8 cellular contexts compared by ENCODE assay signal in genomic region chr5:35924950-35925722, GRCh38. TPM values are rescaled to one million over a fixed set of nuclear protein-coding genes. Genes with fewer than 3 reads are reported as not detected.
DNase-seq lines count a peak whose midpoint lies in the region; ATAC-seq and TF ChIP-seq lines count a peak whose summit lies in the region.

No MANE protein-coding gene starts in this region.

- H3K9ac ChIP-seq in skeletal muscle satellite cell (ENCODE audit: low read depth, low read length), result peak overlapping the region; percentile 55

- intact Hi-C loops in adrenal gland (cut with DNase I), result loop anchor here (2.0 to 10.0 kb wide), 4 partner anchors 148 to 840 kb away; partner anchors contain the start of gene SPEF2 (in 1 of the 2)
- intact Hi-C loops in right cardiac atrium (cut with DNase I), result loop anchor here (5.0 to 10.0 kb wide), 6 partner anchors 148 to 840 kb away; partner anchors contain the start of gene SPEF2 (in 2 of the 4)

- ATAC-seq in CD4-positive, CD25-positive, alpha-beta regulatory T cell (ENCODE audit: low read depth in 2 of 2), result peak; percentile 94 to 95
- ATAC-seq in GM19397 (IDR thresholded peaks at IDR 0.05; ENCODE audit: unreplicated experiment) (peak; percentile 77), right cardiac atrium (peak; percentile 73)

- H3K27ac ChIP-seq in CD4-positive, CD25-positive, alpha-beta regulatory T cell (ENCODE audit: insufficient read depth, low read length, poor library complexity, severe bottlenecking), result no peak overlapping the region
- H3K27ac ChIP-seq in adrenal gland (no peak overlapping the region), right cardiac atrium (ENCODE audit: low read length) (no peak overlapping the region), SJCRH30 (no peak overlapping the region)

- DNase-seq in CD4-positive, CD25-positive, alpha-beta regulatory T cell, result peak; percentile 51 to 87 (median 78)
- peak; percentile 43 for DNase-seq in KG1 (lab: John Stamatoyannopoulos, UW)
- peak; percentile 66 to 88 (median 77) for DNase-seq in adrenal gland
- DNase-seq in right cardiac atrium, result peak; percentile 30 to 81 (median 77)
- no peak for DNase-seq in SJCRH30

- H3K9me3 ChIP-seq in CD4-positive, CD25-positive, alpha-beta regulatory T cell (ENCODE audit: control insufficient read depth in 2 of 2, low read length in 2 of 2), result no peaks in the 10 kb centered on the region
- H3K9me3 ChIP-seq in adrenal gland (replicated peaks in 1 of 3) (no peaks in the 10 kb centered on the region), right cardiac atrium (ENCODE audit: control insufficient read depth, low read length) (no peaks in the 10 kb centered on the region), skeletal muscle satellite cell (replicated peaks; ENCODE audit: low read length) (no peaks in the 10 kb centered on the region), SJCRH30 (replicated peaks) (no peaks in the 10 kb centered on the region)

- H3K4me3 Mint-ChIP-seq in CD4-positive, CD25-positive, alpha-beta regulatory T cell, result peak overlapping the region; percentile 25 to 75 (median 60)
- H3K4me3 Mint-ChIP-seq in T-helper 1 cell treated with Interleukin-12 subunit alpha and Interleukin-12 subunit beta and Interleukin-4 antibody, amounts not matched to agents 30 μg/mL and 1 μg/mL, for 36 hours, result peak overlapping the region; percentile 69

- H3K36me3 ChIP-seq in CD4-positive, CD25-positive, alpha-beta regulatory T cell (ENCODE audit: control insufficient read depth, insufficient read depth, low read length), result no peaks in the 10 kb centered on the region
- H3K36me3 ChIP-seq in adrenal gland (replicated peaks in 1 of 2) (no peaks in the 10 kb centered on the region), skeletal muscle satellite cell (ENCODE audit: insufficient read depth, low read length) (no peaks in the 10 kb centered on the region), SJCRH30 (no peaks in the 10 kb centered on the region)

- no peak for TF ChIP-seq POLR2A in adrenal gland (IDR thresholded peaks at IDR 0.05)

- H3K4me2 ChIP-seq in skeletal muscle satellite cell (ENCODE audit: low read length), result peak overlapping the region; percentile 76

- WGBS in adrenal gland, 4 donors, result 11 to 16% (median 12%) methylated on average over 16 to 21 of the region's 21 CpGs
- 13% methylated on average over 21 of the region's 21 CpGs for WGBS in right cardiac atrium

- H3K4me1 ChIP-seq in CD4-positive, CD25-positive, alpha-beta regulatory T cell (ENCODE audit: control insufficient read depth, insufficient read depth, low read length, poor library complexity, severe bottlenecking), result peaks cover 13% of the 10 kb centered on the region
- H3K4me1 ChIP-seq in adrenal gland (replicated peaks in 1 of 2) (peaks cover 0 to 6% of the 10 kb centered on the region in 2 donors), right cardiac atrium (ENCODE audit: control insufficient read depth, insufficient read depth, low read length) (no peaks in the 10 kb centered on the region), skeletal muscle satellite cell (ENCODE audit: control insufficient read depth, insufficient read depth, low read length) (peaks cover 15% of the 10 kb centered on the region), SJCRH30 (no peaks in the 10 kb centered on the region)

- peaks cover 2% of the 10 kb centered on the region for H3K27me3 ChIP-seq in CD4-positive, CD25-positive, alpha-beta regulatory T cell (ENCODE audit: control insufficient read depth, insufficient read depth, low read length)
- H3K27me3 ChIP-seq in adrenal gland (no peaks in the 10 kb centered on the region), right cardiac atrium (ENCODE audit: control insufficient read depth, insufficient read depth) (no peaks in the 10 kb centered on the region), skeletal muscle satellite cell (ENCODE audit: control insufficient read depth, insufficient read depth, low read length) (peaks cover 14% of the 10 kb centered on the region), SJCRH30 (peaks cover 7% of the 10 kb centered on the region; the same call in 1 of the 2 replicates)

- H3K4me3 ChIP-seq in CD4-positive, CD25-positive, alpha-beta regulatory T cell (ENCODE audit: low read depth, low read length), result peak overlapping the region; percentile 60
- H3K4me3 ChIP-seq in adrenal gland, result peak overlapping the region in 1 of 4 donors; percentile 19
- no peak overlapping the region for H3K4me3 ChIP-seq in right cardiac atrium (ENCODE audit: low read length)
- peak overlapping the region; percentile 52 for H3K4me3 ChIP-seq in skeletal muscle satellite cell (ENCODE audit: low read length)
- no peak overlapping the region for H3K4me3 ChIP-seq in SJCRH30

- H3K36me3 Mint-ChIP-seq in CD4-positive, CD25-positive, alpha-beta regulatory T cell, result no peaks in the 10 kb centered on the region
- peaks cover 4% of the 10 kb centered on the region for H3K36me3 Mint-ChIP-seq in T-helper 1 cell treated with Interleukin-12 subunit alpha and Interleukin-12 subunit beta and Interleukin-4 antibody, amounts not matched to agents 30 μg/mL and 1 μg/mL, for 36 hours (ENCODE audit: low read depth)

- peaks cover 0 to 2% (median 0%) of the 10 kb centered on the region in 7 donors for H3K9me3 Mint-ChIP-seq in CD4-positive, CD25-positive, alpha-beta regulatory T cell
- peaks cover 4% of the 10 kb centered on the region for H3K9me3 Mint-ChIP-seq in T-helper 1 cell treated with Interleukin-12 subunit alpha and Interleukin-12 subunit beta and Interleukin-4 antibody, amounts not matched to agents 30 μg/mL and 1 μg/mL, for 36 hours

- H3K4me1 Mint-ChIP-seq in CD4-positive, CD25-positive, alpha-beta regulatory T cell, result peaks cover 5 to 27% (median 19%) of the 10 kb centered on the region in 4 donors
- peaks cover 31% of the 10 kb centered on the region for H3K4me1 Mint-ChIP-seq in T-helper 1 cell treated with Interleukin-12 subunit alpha and Interleukin-12 subunit beta and Interleukin-4 antibody, amounts not matched to agents 30 μg/mL and 1 μg/mL, for 36 hours (ENCODE audit: low read depth)

- TF ChIP-seq CTCF in adrenal gland (IDR thresholded peaks at IDR 0.05), result peak; percentile 51 to 80 (median 70)

- H3K27ac Mint-ChIP-seq in CD4-positive, CD25-positive, alpha-beta regulatory T cell, result peak overlapping the region; percentile 37 to 80 (median 54)
- H3K27ac Mint-ChIP-seq in T-helper 1 cell treated with Interleukin-12 subunit alpha and Interleukin-12 subunit beta and Interleukin-4 antibody, amounts not matched to agents 30 μg/mL and 1 μg/mL, for 36 hours, result peak overlapping the region; percentile 60

- H3K27me3 Mint-ChIP-seq in CD4-positive, CD25-positive, alpha-beta regulatory T cell, result peaks cover 4% of the 10 kb centered on the region
- H3K27me3 Mint-ChIP-seq in T-helper 1 cell treated with Interleukin-12 subunit alpha and Interleukin-12 subunit beta and Interleukin-4 antibody, amounts not matched to agents 30 μg/mL and 1 μg/mL, for 36 hours (ENCODE audit: low read depth), result no peaks in the 10 kb centered on the region

RNA-seq across cellular contexts. Expression of gene CAPSL, which starts 13.3 kb away (rescaled TPM):
- not detected for total RNA-seq in CD4-positive, CD25-positive, alpha-beta regulatory T cell
- not detected for polyA plus RNA-seq in CD4-positive, CD25-positive, alpha-beta regulatory T cell
- not detected for total RNA-seq in adrenal gland
- under 1 TPM in 1 of 3 donors, not detected in 2; 0.27 TPM for polyA plus RNA-seq in adrenal gland
- not detected for total RNA-seq in right cardiac atrium
- not detected for polyA plus RNA-seq in right cardiac atrium
- not detected in 2 replicates for total RNA-seq in skeletal muscle satellite cell (2012; rRNA removed)
- not detected in 2 replicates for total RNA-seq in SJCRH30 (2014; rRNA removed; shearing (Covaris generic))

Comparison
In these comparisons a context has a peak if more than half of its experiments do, and no peak if none do; other contexts are left out.
1. DNase-seq: peak in CD4-positive, CD25-positive, alpha-beta regulatory T cell (3 of 3), KG1 (single experiment), adrenal gland (7 of 7) and right cardiac atrium (3 of 3); none in SJCRH30 (0 of 2).
2. H3K4me3 ChIP-seq: peak in CD4-positive, CD25-positive, alpha-beta regulatory T cell (single experiment) and skeletal muscle satellite cell (single experiment); none in right cardiac atrium (single experiment) and SJCRH30 (single experiment).
3. Peak in every context shown above with its lines, with median percentiles within 50 percentile points of each other: ATAC-seq.